Comparison of ENCODE assay signal across 25 cellular contexts in the genomic region with DNA sequence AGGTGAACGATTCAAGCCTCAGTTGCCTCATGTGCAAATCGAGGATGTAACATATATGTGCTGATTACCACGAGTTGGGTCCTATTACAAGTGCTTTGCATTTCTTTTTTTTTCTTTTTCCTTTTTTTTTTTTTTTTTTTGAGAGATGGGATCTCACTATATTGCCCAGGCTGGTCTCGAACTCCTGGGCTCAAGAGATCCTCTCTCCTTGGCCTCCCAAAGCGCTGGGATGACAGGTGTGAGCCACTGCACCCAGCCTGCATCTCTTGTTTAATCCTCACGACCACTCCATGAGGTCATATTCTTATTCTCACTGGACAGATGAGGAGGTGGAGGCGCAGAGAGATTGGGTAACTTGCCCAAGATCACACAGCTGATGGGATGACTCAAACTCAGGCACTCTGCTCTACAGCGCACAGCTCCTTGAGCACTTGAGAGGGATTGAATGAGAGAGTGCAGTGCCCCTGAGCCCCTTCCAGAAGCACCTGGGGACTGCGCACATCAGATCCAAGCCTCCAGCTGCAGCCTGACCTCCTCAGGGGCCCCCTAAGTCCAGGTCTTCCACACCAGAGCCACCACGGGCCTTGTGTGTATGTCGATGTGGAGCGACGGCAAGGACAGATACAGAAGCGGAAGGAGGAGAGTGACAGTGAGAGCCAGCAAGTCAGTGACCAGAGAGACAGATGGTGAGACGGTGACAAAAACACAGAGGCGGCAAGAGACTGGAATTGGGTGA. TPM values are rescaled to one million over a fixed set of nuclear protein-coding genes. Genes with fewer than 3 reads are reported as not detected.
A peak's percentile ranks its signal among the peaks of the same experiment; 100 is the strongest.
DNase-seq lines count a peak whose midpoint lies in the region; TF ChIP-seq lines count a peak whose summit lies in the region.
"Had no signal": no experiment of that assay in that cellular context is flagged by ENCODE, and none has a peak within 500 bp of the region (broad histone marks: within the 10 kb centered on the region; RNA-seq: fewer than 3 reads in every experiment).

No MANE protein-coding gene starts in this region.

- H3K4me3 ChIP-seq in WERI-Rb-1 (ENCODE audit: low read depth, low read length) = peak overlapping the region; percentile 2
- H3K4me3 ChIP-seq: testis had no signal

- peaks cover 4% of the 10 kb centered on the region; the same call in 1 of the 2 replicates for H3K36me3 ChIP-seq in WERI-Rb-1

- no peaks in the 10 kb centered on the region for H3K27me3 ChIP-seq in WERI-Rb-1 (ENCODE audit: insufficient read depth, low read depth, severe bottlenecking)
- H3K27me3 ChIP-seq: testis had no signal

- TF ChIP-seq CTCF in WERI-Rb-1 (IDR thresholded peaks at IDR 0.05; ENCODE audit: low read depth, low read length) = no peak

- no peaks in the 10 kb centered on the region for H3K9me3 ChIP-seq in WERI-Rb-1 (ENCODE audit: severe bottlenecking)
- H3K9me3 ChIP-seq: testis had no signal

- peak overlapping the region; percentile 94 for H3K27ac ChIP-seq in WERI-Rb-1
- H3K27ac ChIP-seq: parathyroid adenoma, testis had no signal

- peak; percentile 43 for DNase-seq in HCEC 1CT
- peak; percentile 41 for DNase-seq in LHCN-M2 (ENCODE audit: low read depth)
- peak; percentile 58 for DNase-seq in WERI-Rb-1
- DNase-seq in iris pigment epithelial cell (ENCODE audit: low read depth) = peak; percentile 64
- no peak for DNase-seq in NOMO-1 treated with DMSO at 0.1 percent for 48 hours (lab: John Stamatoyannopoulos, UW; ENCODE audit: unreplicated experiment)
- DNase-seq in activated CD8-positive, alpha-beta memory T cell treated with anti-CD3 and anti-CD28 coated beads, Interleukin-2, amount 50 U/mL, for 4 hours = no peak
- no peak for DNase-seq in AG20443 (ENCODE audit: low spot score)
- no peak for DNase-seq in NCI-H345 (lab: John Stamatoyannopoulos, UW)
- DNase-seq: activated CD4-positive, alpha-beta T cell treated with anti-CD3 and anti-CD28 coated beads for 1 hour; activated CD8-positive, alpha-beta T cell treated with anti-CD3 and anti-CD28 coated beads for 36 hours; activated naive CD4-positive, alpha-beta T cell treated with anti-CD3 and anti-CD28 coated beads, Interleukin-2, amount 10 ng/mL, durations not matched to agents 7 days and 5 days; anterior cingulate cortex; Calu3; DND-41; Karpas-422; left cardiac atrium; NCI-H1436 treated with DMSO at 0.1 percent for 48 hours; NK-92 treated with Interleukin-12 subunit alpha and Interleukin-12 subunit beta, amount 100 ng/mL, for 24 hours; PC-3; retina; small intestine; stimulated activated naive CD4-positive, alpha-beta T cell treated with Interleukin-2 at 50 U/mL for 16 hours; testis had no signal

RNA-seq across cellular contexts. Expression of gene STX1B, which starts 4.9 kb away (rescaled TPM):
- total RNA-seq in LHCN-M2 (2014; rRNA removed) = 1.7 and 4.1 TPM in 2 replicates
- polyA plus RNA-seq in LHCN-M2 (2012) = 3.4 TPM
- polyA plus RNA-seq: CD14-positive monocyte had no signal

RNA-seq across cellular contexts. Expression of gene HSD3B7, which starts 20.5 kb away (rescaled TPM):
- 133 and 143 TPM in 2 replicates for total RNA-seq in LHCN-M2 (2014; rRNA removed)
- polyA plus RNA-seq in LHCN-M2 (2012) = 38.4 TPM

RNA-seq across cellular contexts. Expression of gene STX4, which starts 27.8 kb away (rescaled TPM):
- total RNA-seq in LHCN-M2 (2014; rRNA removed) = 51.4 and 52.9 TPM in 2 replicates
- 103 TPM for polyA plus RNA-seq in LHCN-M2 (2012)

RNA-seq across cellular contexts. Expression of gene SETD1A, which starts 48.0 kb away (rescaled TPM):
- total RNA-seq in LHCN-M2 (2014; rRNA removed) = 2.4 and 3.4 TPM in 2 replicates
- 8.3 TPM for polyA plus RNA-seq in LHCN-M2 (2012)

RNA-seq across cellular contexts. Expression of gene ORAI3, which starts 56.6 kb away (rescaled TPM):
- 62.5 and 73.6 TPM in 2 replicates for total RNA-seq in LHCN-M2 (2014; rRNA removed)
- polyA plus RNA-seq in LHCN-M2 (2012) = 27.1 TPM

Comparison
In these comparisons a context has a peak if more than half of its experiments do, and no peak if none do; other contexts are left out.
1. DNase-seq: peak in HCEC 1CT (single experiment), LHCN-M2 (single experiment), WERI-Rb-1 (single experiment) and iris pigment epithelial cell (single experiment); none in NOMO-1 treated with DMSO at 0.1 percent for 48 hours (single experiment), activated CD8-positive, alpha-beta memory T cell treated with anti-CD3 and anti-CD28 coated beads, Interleukin-2, amount 50 U/mL, for 4 hours (single experiment), AG20443 (single experiment) and NCI-H345 (single experiment).